In the genomic region with DNA sequence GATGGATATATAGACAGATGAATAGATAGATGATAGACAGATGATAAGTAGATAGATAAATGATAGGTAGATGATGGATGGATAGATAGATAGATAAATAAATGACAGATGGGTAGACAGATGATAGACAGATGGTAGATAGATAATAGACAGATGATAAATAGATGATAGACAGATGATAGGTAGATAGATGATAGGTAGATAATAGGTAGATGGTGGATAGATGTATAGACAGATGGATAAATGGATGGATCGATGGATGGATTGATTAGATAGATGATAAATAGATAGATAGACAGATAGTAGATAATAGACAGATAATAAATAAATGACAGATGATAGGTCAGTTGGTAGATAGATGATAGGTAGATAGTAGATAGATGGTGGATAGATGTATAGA, we compare ENCODE assay signal across 1 cellular context.
TF ChIP-seq lines count a peak whose summit lies in the region.

No MANE protein-coding gene starts in this region.

TF ChIP-seq in K562, 482 proteins besides CTCF, POLR2A, EP300 and RAD21 (continued from another document):
- TF ChIP-seq ZBTB2 (IDR thresholded peaks at IDR 0.05) = peak; percentile 91
- TF ChIP-seq BCOR (IDR thresholded peaks at IDR 0.05) = peak; percentile 33; the same call in 1 of the 2 replicates
- TF ChIP-seq, protein P1, sequence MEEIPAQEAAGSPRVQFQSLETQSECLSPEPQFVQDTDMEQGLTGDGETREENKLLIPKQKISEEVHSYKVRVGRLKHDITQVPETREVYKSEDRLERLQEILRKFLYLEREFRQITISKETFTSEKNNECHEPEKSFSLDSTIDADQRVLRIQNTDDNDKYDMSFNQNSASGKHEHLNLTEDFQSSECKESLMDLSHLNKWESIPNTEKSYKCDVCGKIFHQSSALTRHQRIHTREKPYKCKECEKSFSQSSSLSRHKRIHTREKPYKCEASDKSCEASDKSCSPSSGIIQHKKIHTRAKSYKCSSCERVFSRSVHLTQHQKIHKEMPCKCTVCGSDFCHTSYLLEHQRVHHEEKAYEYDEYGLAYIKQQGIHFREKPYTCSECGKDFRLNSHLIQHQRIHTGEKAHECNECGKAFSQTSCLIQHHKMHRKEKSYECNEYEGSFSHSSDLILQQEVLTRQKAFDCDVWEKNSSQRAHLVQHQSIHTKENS (CRISPR knock-in tag; IDR thresholded peaks at IDR 0.05) = no peak
- TF ChIP-seq GATAD2A (IDR thresholded peaks at IDR 0.05) = no peak
- TF ChIP-seq GATAD2B (IDR thresholded peaks at IDR 0.05; ENCODE audit: borderline replicate concordance) = 0 out of 2 replicates have a peak, but pooled peaks have one; percentile 39
- no peak for TF ChIP-seq ZNF140 (CRISPR knock-in tag; IDR thresholded peaks at IDR 0.05)
- TF ChIP-seq ZNF143 (CRISPR knock-in tag; IDR thresholded peaks at IDR 0.05) = no peak
- TF ChIP-seq TRIM24 (IDR thresholded peaks at IDR 0.05) = peak in 1 of 2 experiments; percentile 37; a peak in 1 of 4 replicates
- TF ChIP-seq ZNF764 (CRISPR knock-in tag; IDR thresholded peaks at IDR 0.05; ENCODE audit: low read depth) = no peak
- no peak for TF ChIP-seq ARID2 (IDR thresholded peaks at IDR 0.05)
- TF ChIP-seq NCOR1 (IDR thresholded peaks at IDR 0.05) = peak; percentile 19; the same call in 1 of the 2 replicates
- peak; percentile 53; the same call in 1 of the 2 replicates for TF ChIP-seq MTA1 (IDR thresholded peaks at IDR 0.05; ENCODE audit: borderline replicate concordance)
- TF ChIP-seq HINFP (tag; conservative IDR thresholded peaks at IDR 0.05; ENCODE audit: low read depth) = no peak
- no peak for TF ChIP-seq MCM7 (IDR thresholded peaks at IDR 0.05)
- TF ChIP-seq DACH1 (IDR thresholded peaks at IDR 0.05; ENCODE audit: partially characterized antibody) = peak; percentile 71
